Comparison of ENCODE assay signal across 23 cellular contexts in the genomic region with DNA sequence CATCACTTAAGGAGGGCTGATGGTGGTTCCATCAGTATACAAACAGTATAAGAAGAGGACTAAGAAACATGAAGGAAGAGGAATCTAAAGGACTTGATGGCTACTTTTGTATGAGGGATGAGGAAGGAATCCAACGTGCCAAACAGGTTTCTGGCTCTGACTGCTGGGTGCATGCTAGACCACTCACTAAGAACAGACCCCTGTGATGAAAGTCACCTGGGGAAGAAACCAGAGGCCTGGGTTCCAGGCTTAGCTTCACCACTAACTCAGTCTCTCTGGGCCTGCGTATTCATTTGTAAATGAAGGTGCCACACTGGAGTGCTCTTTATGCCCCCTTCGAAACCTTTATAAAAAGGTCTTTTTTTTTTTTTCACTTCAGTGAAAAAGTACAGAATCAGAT. TPM values are rescaled to one million over a fixed set of nuclear protein-coding genes. Genes with fewer than 3 reads are reported as not detected.
DNase-seq lines count a peak whose midpoint lies in the region; ATAC-seq and TF ChIP-seq lines count a peak whose summit lies in the region.
"Had no signal": no experiment of that assay in that cellular context is flagged by ENCODE, and none has a peak within 500 bp of the region (broad histone marks: within the 10 kb centered on the region; RNA-seq: fewer than 3 reads in every experiment).

No MANE protein-coding gene starts in this region.

- no peak for TF ChIP-seq CTCF in WTC11 (IDR thresholded peaks at IDR 0.05)

- CTCF ChIA-PET in WTC11 (lab: Charles Lee) = interaction anchor here (0.7 kb wide), 2 partner anchors 13 to 31 kb away, joined by 3 read pairs; no protein-coding TSS in a partner anchor
- CTCF ChIA-PET in activated CD8-positive, alpha-beta T cell treated with anti-CD3 and anti-CD28 coated beads, Interleukin-2, amount 10 ng/mL, durations not matched to agents 7 days and 5 days (lab: Charles Lee) = no interaction called here

- H4K8ac ChIP-seq in mesenchymal stem cell (ENCODE audit: low read length) = no peak overlapping the region

- DNase-seq in activated T-cell treated with anti-CD3 and anti-CD28 coated beads, Interleukin-2, amount 50 U/mL, for 24 hours = no peak
- no peak for DNase-seq in activated T-cell treated with anti-CD3 and anti-CD28 coated beads, Interleukin-2, amount 50 U/mL, for 72 hours
- no peak for DNase-seq in WTC11 (ENCODE audit: low spot score)
- DNase-seq in iPS-NIHi7 (ENCODE audit: extremely low spot score) = peak; percentile 35
- DNase-seq in mesenchymal stem cell = no peak
- no peak for DNase-seq in activated CD8-positive, alpha-beta T cell treated with anti-CD3 and anti-CD28 coated beads, Interleukin-2, amount 10 ng/mL, durations not matched to agents 7 days and 5 days
- DNase-seq: 8988T, ACHN, BE2C, DMS153, DND-41, HCEC 1CT, IMR-90, KG1, MG63, NCI-H2029, NCI-H446 treated with DMSO at 0.1 percent for 48 hours, NCI-H526, NCI-H82, RPMI8226, SHP77 had no signal

- H3K4me1 Mint-ChIP-seq in activated T-cell treated with anti-CD3 and anti-CD28 coated beads, Interleukin-2, amount 50 U/mL, for 24 hours (ENCODE audit: low read depth) = no peaks in the 10 kb centered on the region
- H3K4me1 Mint-ChIP-seq in activated T-cell treated with anti-CD3 and anti-CD28 coated beads, Interleukin-2, amount 50 U/mL, for 72 hours (ENCODE audit: low read depth) = no peaks in the 10 kb centered on the region
- peaks cover 11% of the 10 kb centered on the region for H3K4me1 Mint-ChIP-seq in WTC11
- H3K4me1 Mint-ChIP-seq in activated CD8-positive, alpha-beta T cell treated with anti-CD3 and anti-CD28 coated beads, Interleukin-2, amount 10 ng/mL, durations not matched to agents 7 days and 5 days (ENCODE audit: low read depth) = peaks cover 23% of the 10 kb centered on the region
- H3K4me1 Mint-ChIP-seq: CD14-positive monocyte had no signal

- H2AFZ ChIP-seq in mesenchymal stem cell (ENCODE audit: low read depth, low read length) = no peak overlapping the region

- no peaks in the 10 kb centered on the region for H3K9me3 Mint-ChIP-seq in activated T-cell treated with anti-CD3 and anti-CD28 coated beads, Interleukin-2, amount 50 U/mL, for 24 hours
- H3K9me3 Mint-ChIP-seq in activated T-cell treated with anti-CD3 and anti-CD28 coated beads, Interleukin-2, amount 50 U/mL, for 72 hours = no peaks in the 10 kb centered on the region
- no peaks in the 10 kb centered on the region for H3K9me3 Mint-ChIP-seq in WTC11
- H3K9me3 Mint-ChIP-seq in activated CD8-positive, alpha-beta T cell treated with anti-CD3 and anti-CD28 coated beads, Interleukin-2, amount 10 ng/mL, durations not matched to agents 7 days and 5 days (ENCODE audit: insufficient read depth) = no peaks in the 10 kb centered on the region
- H3K9me3 Mint-ChIP-seq: CD14-positive monocyte had no signal

- H3K79me1 ChIP-seq in mesenchymal stem cell (replicated peaks; ENCODE audit: low read length, poor library complexity, severe bottlenecking) = peaks cover 4% of the 10 kb centered on the region

- no peak overlapping the region for H3K4me3 ChIP-seq in mesenchymal stem cell (ENCODE audit: insufficient read depth in 1 of 2, low read depth in 1 of 2, low read length in 2 of 2)
- H3K4me3 ChIP-seq: MG63 had no signal

- peak overlapping the region; percentile 2 for H3K27ac Mint-ChIP-seq in activated T-cell treated with anti-CD3 and anti-CD28 coated beads, Interleukin-2, amount 50 U/mL, for 24 hours
- H3K27ac Mint-ChIP-seq in activated T-cell treated with anti-CD3 and anti-CD28 coated beads, Interleukin-2, amount 50 U/mL, for 72 hours = no peak overlapping the region
- H3K27ac Mint-ChIP-seq in WTC11 = peak overlapping the region; percentile 63
- no peak overlapping the region for H3K27ac Mint-ChIP-seq in activated CD8-positive, alpha-beta T cell treated with anti-CD3 and anti-CD28 coated beads, Interleukin-2, amount 10 ng/mL, durations not matched to agents 7 days and 5 days

- H3K27me3 Mint-ChIP-seq in activated T-cell treated with anti-CD3 and anti-CD28 coated beads, Interleukin-2, amount 50 U/mL, for 24 hours = no peaks in the 10 kb centered on the region
- no peaks in the 10 kb centered on the region for H3K27me3 Mint-ChIP-seq in activated T-cell treated with anti-CD3 and anti-CD28 coated beads, Interleukin-2, amount 50 U/mL, for 72 hours (ENCODE audit: low read depth)
- H3K27me3 Mint-ChIP-seq in WTC11 (ENCODE audit: low read depth) = no peaks in the 10 kb centered on the region
- H3K27me3 Mint-ChIP-seq in activated CD8-positive, alpha-beta T cell treated with anti-CD3 and anti-CD28 coated beads, Interleukin-2, amount 10 ng/mL, durations not matched to agents 7 days and 5 days (ENCODE audit: low read depth) = no peaks in the 10 kb centered on the region

- H4K91ac ChIP-seq in mesenchymal stem cell (ENCODE audit: low read length) = no peak overlapping the region

- H3K4me3 Mint-ChIP-seq in activated T-cell treated with anti-CD3 and anti-CD28 coated beads, Interleukin-2, amount 50 U/mL, for 24 hours = no peak overlapping the region
- no peak overlapping the region for H3K4me3 Mint-ChIP-seq in activated T-cell treated with anti-CD3 and anti-CD28 coated beads, Interleukin-2, amount 50 U/mL, for 72 hours
- H3K4me3 Mint-ChIP-seq in WTC11 = no peak overlapping the region
- no peak overlapping the region for H3K4me3 Mint-ChIP-seq in activated CD8-positive, alpha-beta T cell treated with anti-CD3 and anti-CD28 coated beads, Interleukin-2, amount 10 ng/mL, durations not matched to agents 7 days and 5 days
- H3K4me3 Mint-ChIP-seq: CD14-positive monocyte had no signal

- no peak overlapping the region for H3K9ac ChIP-seq in mesenchymal stem cell (ENCODE audit: low read length)

- H3K4ac ChIP-seq in mesenchymal stem cell (ENCODE audit: low read depth in 1 of 2, low read length in 2 of 2) = no peak overlapping the region

- peaks cover 9% of the 10 kb centered on the region for H3K4me1 ChIP-seq in mesenchymal stem cell (ENCODE audit: control insufficient read depth, insufficient read depth, low read depth, low read length)
- H3K4me1 ChIP-seq: BE2C had no signal

- no peak overlapping the region for H3K18ac ChIP-seq in mesenchymal stem cell (ENCODE audit: low read depth in 1 of 2, low read length in 2 of 2)

- H3K9me3 ChIP-seq in mesenchymal stem cell (ENCODE audit: control insufficient read depth, low read length) = no peaks in the 10 kb centered on the region
- H3K9me3 ChIP-seq: BE2C, MG63 had no signal

- H3K4me2 ChIP-seq in mesenchymal stem cell (ENCODE audit: low read length, poor library complexity, severe bottlenecking) = no peak overlapping the region

- no peak overlapping the region for H2BK15ac ChIP-seq in mesenchymal stem cell (ENCODE audit: low read depth, poor library complexity, severe bottlenecking)

- no peak overlapping the region for H3K23ac ChIP-seq in mesenchymal stem cell (ENCODE audit: low read length in 2 of 2)

- no peak overlapping the region for H2BK5ac ChIP-seq in mesenchymal stem cell (ENCODE audit: low read depth, low read length, poor library complexity, severe bottlenecking)

- ATAC-seq in activated T-cell treated with anti-CD3 and anti-CD28 coated beads, Interleukin-2, amount 50 U/mL, for 72 hours (replicated peaks in 1 of 2) = no peak
- ATAC-seq in WTC11 (peak; percentile 87), GM18870 (IDR thresholded peaks at IDR 0.05; ENCODE audit: unreplicated experiment) (no peak)
- no peak for ATAC-seq in activated CD8-positive, alpha-beta T cell treated with anti-CD3 and anti-CD28 coated beads, Interleukin-2, amount 10 ng/mL, durations not matched to agents 7 days and 5 days

- H2BK12ac ChIP-seq in mesenchymal stem cell (ENCODE audit: low read length in 2 of 2) = no peak overlapping the region

- 100% methylated on average over 2 of the region's 3 CpGs for WGBS in mesenchymal stem cell

- POLR2A ChIA-PET in WTC11 (lab: Charles Lee) = interaction anchor here (1.0 kb wide), 1 partner anchor 28 kb away, joined by 5 read pairs; no protein-coding TSS in a partner anchor
- POLR2A ChIA-PET in activated CD8-positive, alpha-beta T cell treated with anti-CD3 and anti-CD28 coated beads, Interleukin-2, amount 10 ng/mL, durations not matched to agents 7 days and 5 days (lab: Charles Lee) = no interaction called here

- no peak overlapping the region for H2AK5ac ChIP-seq in mesenchymal stem cell (ENCODE audit: low read length, severe bottlenecking)

- no peak overlapping the region for H2BK120ac ChIP-seq in mesenchymal stem cell (ENCODE audit: low read depth, low read length)

- H3K14ac ChIP-seq in mesenchymal stem cell (ENCODE audit: low read length in 2 of 2) = no peak overlapping the region

- no peaks in the 10 kb centered on the region for H3K27me3 ChIP-seq in mesenchymal stem cell (ENCODE audit: control insufficient read depth in 1 of 2, insufficient read depth in 1 of 2, low read length in 2 of 2)
- H3K27me3 ChIP-seq: BE2C, MG63 had no signal

- peaks cover 89% of the 10 kb centered on the region for H3K36me3 Mint-ChIP-seq in activated T-cell treated with anti-CD3 and anti-CD28 coated beads, Interleukin-2, amount 50 U/mL, for 24 hours (ENCODE audit: low read depth)
- H3K36me3 Mint-ChIP-seq in activated T-cell treated with anti-CD3 and anti-CD28 coated beads, Interleukin-2, amount 50 U/mL, for 72 hours (ENCODE audit: insufficient read depth in 2 of 2) = peaks cover 1 to 3% of the 10 kb centered on the region in 2 donors
- peaks cover 11% of the 10 kb centered on the region for H3K36me3 Mint-ChIP-seq in WTC11
- H3K36me3 Mint-ChIP-seq in activated CD8-positive, alpha-beta T cell treated with anti-CD3 and anti-CD28 coated beads, Interleukin-2, amount 10 ng/mL, durations not matched to agents 7 days and 5 days (ENCODE audit: low read depth) = peaks cover 25% of the 10 kb centered on the region

- H3K27ac ChIP-seq in mesenchymal stem cell (ENCODE audit: low read length, poor library complexity, severe bottlenecking) = no peak overlapping the region

- peaks cover 31 to 76% of the 10 kb centered on the region in 2 experiments for H3K36me3 ChIP-seq in mesenchymal stem cell (ENCODE audit: control insufficient read depth in 1 of 2, insufficient read depth in 2 of 2, low read depth in 1 of 2, low read length in 2 of 2)

TF ChIP-seq in WTC11, 78 proteins besides CTCF, POLR2A, EP300 and RAD21 (continues in another document):
- TF ChIP-seq SMAD4 (CRISPR knock-in tag; IDR thresholded peaks at IDR 0.05) (no peak), ZNF671 (CRISPR knock-in tag; IDR thresholded peaks at IDR 0.05) (no peak), GABPB1 (CRISPR knock-in tag; IDR thresholded peaks at IDR 0.05) (no peak)

RNA-seq across cellular contexts. Expression of gene AAMDC, which starts 55.1 kb away (rescaled TPM):
- total RNA-seq in activated T-cell treated with anti-CD3 and anti-CD28 coated beads, Interleukin-2, amount 50 U/mL, for 72 hours = 10 to 100 TPM; 10.5 to 14.7 TPM
- 22.8 to 29.9 TPM (median 28.2 TPM) in 3 replicates for total RNA-seq in WTC11 (2021)
- polyA plus RNA-seq in mesenchymal stem cell (2013, experiment 1 of 2) = 84.7 TPM
- 85.1 TPM for polyA plus RNA-seq in mesenchymal stem cell (2013, experiment 2 of 2)
- total RNA-seq in activated CD8-positive, alpha-beta T cell treated with anti-CD3 and anti-CD28 coated beads, Interleukin-2, amount 10 ng/mL, durations not matched to agents 7 days and 5 days = 10 to 100 TPM; 12.7 to 13.0 TPM

RNA-seq across cellular contexts. Expression of gene RSF1, which starts 55.5 kb away (rescaled TPM):
- 10 to 100 TPM; 57.6 to 69.9 TPM for total RNA-seq in activated T-cell treated with anti-CD3 and anti-CD28 coated beads, Interleukin-2, amount 50 U/mL, for 72 hours
- total RNA-seq in WTC11 (2021) = 71.3 to 79.8 TPM (median 72.8 TPM) in 3 replicates
- polyA plus RNA-seq in mesenchymal stem cell (2013, experiment 1 of 2) = 65.5 TPM
- polyA plus RNA-seq in mesenchymal stem cell (2013, experiment 2 of 2) = 64.4 TPM
- 10 to 100 TPM; 41.1 to 49.1 TPM for total RNA-seq in activated CD8-positive, alpha-beta T cell treated with anti-CD3 and anti-CD28 coated beads, Interleukin-2, amount 10 ng/mL, durations not matched to agents 7 days and 5 days

Comparison
In these comparisons a context has a peak if more than half of its experiments do, and no peak if none do; other contexts are left out.
1. H3K27ac Mint-ChIP-seq: peak in activated T-cell treated with anti-CD3 and anti-CD28 coated beads, Interleukin-2, amount 50 U/mL, for 24 hours (single experiment) and WTC11 (single experiment); none in activated T-cell treated with anti-CD3 and anti-CD28 coated beads, Interleukin-2, amount 50 U/mL, for 72 hours (single experiment) and activated CD8-positive, alpha-beta T cell treated with anti-CD3 and anti-CD28 coated beads, Interleukin-2, amount 10 ng/mL, durations not matched to agents 7 days and 5 days (single experiment).